Comparison of ENCODE assay signal across 8 cellular contexts in the genomic region with DNA sequence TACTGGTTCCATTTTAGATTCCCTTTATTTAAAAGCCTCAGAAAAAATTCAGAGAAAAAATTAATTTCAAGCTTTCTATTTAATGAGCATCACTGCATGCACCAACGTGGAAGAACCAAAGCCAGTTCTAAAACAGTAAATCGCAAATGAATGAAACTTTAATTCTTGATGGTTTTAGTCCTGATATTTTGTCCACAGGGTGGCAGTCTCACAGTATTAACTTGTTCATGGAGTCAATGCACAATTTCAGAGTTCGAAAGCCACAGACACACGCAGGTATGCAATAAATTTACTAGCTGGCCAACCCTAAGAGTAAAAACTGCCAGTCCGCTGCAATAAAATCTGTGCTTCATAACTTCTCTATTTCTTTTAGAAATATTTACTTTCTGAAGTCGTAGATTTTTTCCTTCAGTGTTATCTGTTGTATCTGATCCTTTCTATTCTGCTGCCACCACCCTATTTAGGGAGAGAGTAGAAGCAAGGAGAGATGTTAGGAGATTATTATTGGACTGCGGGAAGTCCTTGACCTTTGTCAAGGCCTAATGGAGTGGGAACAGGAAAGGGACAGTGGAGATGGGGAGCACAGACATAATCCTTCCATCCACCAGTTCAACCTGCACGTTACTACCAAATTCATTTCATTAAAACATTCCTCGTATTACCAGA. TPM values are rescaled to one million over a fixed set of nuclear protein-coding genes. Genes with fewer than 3 reads are reported as not detected.
DNase-seq lines count a peak whose midpoint lies in the region; ATAC-seq and TF ChIP-seq lines count a peak whose summit lies in the region.

No MANE protein-coding gene starts in this region.

- no peaks in the 10 kb centered on the region for H3K27me3 Mint-ChIP-seq in stimulated activated naive CD8-positive, alpha-beta T cell treated with anti-CD3 and anti-CD28 coated beads, Interleukin-15, amount 100 ng/mL, for 72 hours

- no peak overlapping the region for H3K18ac ChIP-seq in neuronal stem cell (ENCODE audit: low read length)

- no peak overlapping the region for H2BK12ac ChIP-seq in neuronal stem cell (ENCODE audit: low read length)

- H3K9ac ChIP-seq in neuronal stem cell (ENCODE audit: low read depth, low read length, poor library complexity), result no peak overlapping the region

- H2BK120ac ChIP-seq in neuronal stem cell (ENCODE audit: low read depth, low read length), result no peak overlapping the region

- peaks cover 23% of the 10 kb centered on the region for H3K4me1 ChIP-seq in PC-9 (replicated peaks; ENCODE audit: insufficient read depth)
- peaks cover 0 to 1% of the 10 kb centered on the region in 2 donors for H3K4me1 ChIP-seq in neuronal stem cell (ENCODE audit: control insufficient read depth in 2 of 2, insufficient read depth in 1 of 2, low read depth in 1 of 2, low read length in 2 of 2)

- H3K4ac ChIP-seq in neuronal stem cell (ENCODE audit: low read length), result no peak overlapping the region

- H3K4me2 ChIP-seq in PC-9 (peak overlapping the region; percentile 57; the same call in 1 of the 2 replicates), neuronal stem cell (ENCODE audit: insufficient read depth, low read length, poor library complexity, severe bottlenecking) (no peak overlapping the region)

- in situ Hi-C loops in brain microvascular endothelial cell (cut with HindIII; ENCODE audit: low pct_ligation_motif_present, low sequenced_read_pairs), result no loop called here

- no peaks in the 10 kb centered on the region for H3K9me2 ChIP-seq in PC-9 (ENCODE audit: insufficient read depth)

- no peaks in the 10 kb centered on the region for H3K79me1 ChIP-seq in neuronal stem cell (ENCODE audit: low read depth, low read length)

- H2AK5ac ChIP-seq in neuronal stem cell (ENCODE audit: low read depth, low read length), result no peak overlapping the region

- H3F3A ChIP-seq in PC-9 (ENCODE audit: insufficient read depth, low read depth), result peaks cover 10% of the 10 kb centered on the region; the same call in 1 of the 2 replicates

- 100% methylated on average over 1 to 2 of the region's 9 CpGs for WGBS in neuronal stem cell (ENCODE audit: extremely low coverage in 2 of 2, insufficient read length in 2 of 2, insufficient replicate concordance in 1 of 2), 2 donors

- H3K27me3 ChIP-seq in PC-9 (ENCODE audit: insufficient read depth, low read depth) (no peaks in the 10 kb centered on the region), brain microvascular endothelial cell (replicated peaks) (no peaks in the 10 kb centered on the region), neuronal stem cell (ENCODE audit: control insufficient read depth in 3 of 3, insufficient read depth in 3 of 3, low read depth in 1 of 3, low read length in 3 of 3) (no peaks in the 10 kb centered on the region)

- H2BK5ac ChIP-seq in neuronal stem cell (ENCODE audit: low read length), result no peak overlapping the region

- H3K27ac Mint-ChIP-seq in stimulated activated naive CD8-positive, alpha-beta T cell treated with anti-CD3 and anti-CD28 coated beads, Interleukin-15, amount 100 ng/mL, for 72 hours, result no peak overlapping the region

- peak; percentile 77 for ATAC-seq in stimulated activated naive CD8-positive, alpha-beta T cell treated with anti-CD3 and anti-CD28 coated beads, Interleukin-15, amount 100 ng/mL, for 72 hours
- no peak for ATAC-seq in HG03571 (IDR thresholded peaks at IDR 0.05; ENCODE audit: unreplicated experiment)

- no peaks in the 10 kb centered on the region for H4K20me1 ChIP-seq in PC-9 (ENCODE audit: insufficient read depth)

- no peaks in the 10 kb centered on the region; the same call in 1 of the 2 replicates for H3K9me3 ChIP-seq in PC-9 (ENCODE audit: insufficient read depth, low read depth)
- H3K9me3 ChIP-seq in neuronal stem cell (replicated peaks in 1 of 2; ENCODE audit: control insufficient read depth in 2 of 2, insufficient read depth in 1 of 2, low read depth in 1 of 2, low read length in 2 of 2), result peaks cover 0 to 2% of the 10 kb centered on the region in 2 donors

- BruUV-seq in PC-9 (replicated peaks; lab: Mats Ljungman, UMichigan), result no TSS peak

- peaks cover 78% of the 10 kb centered on the region for H3K4me1 Mint-ChIP-seq in stimulated activated naive CD8-positive, alpha-beta T cell treated with anti-CD3 and anti-CD28 coated beads, Interleukin-15, amount 100 ng/mL, for 72 hours

- H3K4me3 Mint-ChIP-seq in stimulated activated naive CD8-positive, alpha-beta T cell treated with anti-CD3 and anti-CD28 coated beads, Interleukin-15, amount 100 ng/mL, for 72 hours, result peak overlapping the region in 1 of 2 donors; percentile 31

- H4K91ac ChIP-seq in neuronal stem cell (ENCODE audit: low read depth, low read length, poor library complexity), result no peak overlapping the region

- H3K36me3 ChIP-seq in PC-9 (ENCODE audit: low read depth), result no peaks in the 10 kb centered on the region; the same call in 1 of the 2 replicates
- no peaks in the 10 kb centered on the region for H3K36me3 ChIP-seq in brain microvascular endothelial cell (replicated peaks)
- H3K36me3 ChIP-seq in neuronal stem cell (replicated peaks in 1 of 2; ENCODE audit: control insufficient read depth in 2 of 2, insufficient read depth in 2 of 2, low read length in 2 of 2), result no peaks in the 10 kb centered on the region

- no peak overlapping the region for H4K8ac ChIP-seq in neuronal stem cell (ENCODE audit: low read depth, low read length)

- no peak overlapping the region for H2AFZ ChIP-seq in PC-9
- no peak overlapping the region for H2AFZ ChIP-seq in neuronal stem cell (ENCODE audit: low read length)

- H3K4me3 ChIP-seq in PC-9 (no peak overlapping the region), brain microvascular endothelial cell (ENCODE audit: low read depth, low read length) (no peak overlapping the region), neuronal stem cell (ENCODE audit: low read length in 2 of 2) (no peak overlapping the region)

- H3K27ac ChIP-seq in PC-9, result peak overlapping the region; percentile 49
- no peak overlapping the region for H3K27ac ChIP-seq in brain microvascular endothelial cell
- H3K27ac ChIP-seq in neuronal stem cell (replicated peaks; ENCODE audit: low read length), result no peak overlapping the region

- no peak overlapping the region for H3K23ac ChIP-seq in neuronal stem cell (ENCODE audit: low read depth, low read length, poor library complexity)

- DNase-seq in DMS153 treated with DMSO at 0.1 percent for 48 hours (lab: John Stamatoyannopoulos, UW; ENCODE audit: unreplicated experiment) (peak; percentile 66), H4 (ENCODE audit: low spot score) (peak; percentile 56), PC-9 (peak in 1 of 2 experiments; percentile 9), brain microvascular endothelial cell (peak; percentile 38), kidney tubule cell (ENCODE audit: low spot score) (peak; percentile 61), neuronal stem cell (ENCODE audit: low spot score) (no peak)
- peak in 1 of 2 donors; percentile 24 for DNase-seq in stimulated activated naive CD8-positive, alpha-beta T cell treated with anti-CD3 and anti-CD28 coated beads, Interleukin-15, amount 100 ng/mL, for 72 hours

- CTCF ChIA-PET in PC-9 (lab: Charles Lee), result interaction anchor here (0.5 to 1.0 kb wide), 2 partner anchors 274 to 592 kb away, joined by 3 to 4 read pairs; no protein-coding TSS in a partner anchor

- H3K79me2 ChIP-seq in PC-9 (ENCODE audit: low read depth), result peaks cover 98% of the 10 kb centered on the region

- H3K9me3 Mint-ChIP-seq in stimulated activated naive CD8-positive, alpha-beta T cell treated with anti-CD3 and anti-CD28 coated beads, Interleukin-15, amount 100 ng/mL, for 72 hours, result no peaks in the 10 kb centered on the region

- intact Hi-C loops in PC-9 (cut with micrococcal nuclease; ENCODE audit: unreplicated experiment), result no loop called here

- no peak overlapping the region for H2BK15ac ChIP-seq in neuronal stem cell (ENCODE audit: low read length)

- H3K14ac ChIP-seq in neuronal stem cell (ENCODE audit: low read length), result no peak overlapping the region

- POLR2A ChIA-PET in PC-9 (lab: Charles Lee; ENCODE audit: unreplicated experiment), result interaction anchor here (0.5 kb wide), 1 partner anchor 14 kb away, joined by 18 read pairs; no protein-coding TSS in a partner anchor

- TF ChIP-seq CTCF in PC-9 (conservative IDR thresholded peaks at IDR 0.05) (peak; percentile 56), brain microvascular endothelial cell (IDR thresholded peaks at IDR 0.05; ENCODE audit: low read depth, low read length, missing control alignments) (peak; percentile 48)

RNA-seq across cellular contexts. Expression of gene WBP4, which starts 7.0 kb away (rescaled TPM):
- 3.1 and 5.2 TPM in 2 replicates for total RNA-seq in H4 (2014; rRNA removed; shearing (Covaris generic))
- total RNA-seq in PC-9 (2021), result 4.2 and 6.3 TPM in 2 replicates
- 27.9 TPM for polyA plus RNA-seq in neuronal stem cell (2013, experiment 1 of 2)
- polyA plus RNA-seq in neuronal stem cell (2013, experiment 2 of 2), result 28.6 TPM

RNA-seq across cellular contexts. Expression of gene ELF1, which starts 35.2 kb away (rescaled TPM):
- 17.3 and 18.1 TPM in 2 replicates for total RNA-seq in H4 (2014; rRNA removed; shearing (Covaris generic))
- 31.2 and 36.0 TPM in 2 replicates for total RNA-seq in PC-9 (2021)
- polyA plus RNA-seq in neuronal stem cell (2013, experiment 1 of 2), result 11.2 TPM
- polyA plus RNA-seq in neuronal stem cell (2013, experiment 2 of 2), result 10.3 TPM
